ENCODE assay signal across 9 cellular contexts in the genomic region with DNA sequence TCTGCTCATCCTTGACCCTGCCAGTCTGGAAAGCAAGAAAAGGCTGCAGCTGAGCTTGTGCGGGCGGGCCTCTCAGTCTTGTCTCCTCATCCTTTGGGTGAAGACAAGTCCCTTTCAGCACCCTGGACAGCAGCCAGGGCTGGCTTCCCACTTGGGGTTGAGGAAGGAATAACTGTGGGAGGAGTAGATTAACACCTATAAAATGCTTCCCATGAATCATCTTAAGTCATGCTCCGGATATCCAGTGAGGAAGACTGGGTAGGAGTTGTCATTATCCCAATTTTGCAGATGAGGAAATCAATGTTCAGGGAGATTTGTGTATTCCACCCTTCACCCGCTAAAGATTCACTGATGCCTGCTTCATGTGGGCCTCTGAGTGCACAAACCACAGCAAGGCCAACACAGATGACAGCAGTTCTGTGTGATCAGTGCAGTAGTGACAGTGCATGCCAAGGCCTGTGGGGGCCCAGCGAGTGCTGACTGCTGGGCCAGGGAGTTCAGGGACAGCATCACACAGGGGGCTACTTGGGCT. TPM values are rescaled to one million over a fixed set of nuclear protein-coding genes. Genes with fewer than 3 reads are reported as not detected.
DNase-seq lines count a peak whose midpoint lies in the region; ATAC-seq, FAIRE-seq and TF ChIP-seq lines count a peak whose summit lies in the region.
"Had no signal": no experiment of that assay in that cellular context is flagged by ENCODE, and none has a peak within 500 bp of the region (broad histone marks: within the 10 kb centered on the region; RNA-seq: fewer than 3 reads in every experiment).

No MANE protein-coding gene starts in this region.

- no peak for TF ChIP-seq CTCF in PC-3 (conservative IDR thresholded peaks at IDR 0.05; ENCODE audit: low read depth, low read length)
- TF ChIP-seq CTCF in GM12878 (IDR thresholded peaks at IDR 0.05 in 2 of 3, conservative IDR thresholded peaks at IDR 0.05 in 1 of 3; ENCODE audit: control insufficient read depth in 2 of 3, extremely low read depth in 1 of 3, insufficient read depth in 1 of 3, low read depth in 3 of 3, low read length in 3 of 3): no peak
- TF ChIP-seq CTCF in keratinocyte (optimal IDR thresholded peaks at IDR 0.05 in 1 of 3, IDR thresholded peaks at IDR 0.05 in 1 of 3, conservative IDR thresholded peaks at IDR 0.05 in 1 of 3; ENCODE audit: extremely low read depth in 1 of 3, insufficient read depth in 2 of 3, low read length in 3 of 3): no peak
- TF ChIP-seq CTCF in thyroid gland (IDR thresholded peaks at IDR 0.05): no peak

- H3K9me3 ChIP-seq in GM23248 (ENCODE audit: low read depth) (no peaks in the 10 kb centered on the region), PC-3 (ENCODE audit: low read length) (no peaks in the 10 kb centered on the region), GM12878 (replicated peaks; ENCODE audit: control insufficient read depth, insufficient read depth, low read length) (no peaks in the 10 kb centered on the region), keratinocyte (ENCODE audit: control insufficient read depth, low read depth, low read length) (no peaks in the 10 kb centered on the region), thyroid gland (no peaks in the 10 kb centered on the region)

- H3F3A ChIP-seq in GM23248 (ENCODE audit: insufficient read depth) (peaks cover 8% of the 10 kb centered on the region; the same call in 1 of the 2 replicates), PC-3 (ENCODE audit: low read length, unreplicated experiment) (no peaks in the 10 kb centered on the region)

- peak; percentile 88 for DNase-seq in GM23248
- peak; percentile 89 for DNase-seq in PC-3
- no peak for DNase-seq in GM12878 (ENCODE audit: low read depth, low spot score)
- peak; percentile 85 for DNase-seq in keratinocyte (ENCODE audit: low read depth, low spot score)
- DNase-seq in thyroid gland: peak; percentile 65 to 81
- no peak for DNase-seq in NCI-H748 treated with DMSO at 0.1 percent for 48 hours (lab: John Stamatoyannopoulos, UW)

- H3K79me2 ChIP-seq in GM23248 (ENCODE audit: insufficient read depth) (no peaks in the 10 kb centered on the region), PC-3 (ENCODE audit: low read length) (no peaks in the 10 kb centered on the region), GM12878 (ENCODE audit: control insufficient read depth, insufficient read depth, low read length) (no peaks in the 10 kb centered on the region), keratinocyte (ENCODE audit: control insufficient read depth, insufficient read depth, low read length) (no peaks in the 10 kb centered on the region)

- TF ChIP-seq POLR2A in GM12878 (IDR thresholded peaks at IDR 0.05; ENCODE audit: low read depth, low read length) (no peak), thyroid gland (IDR thresholded peaks at IDR 0.05) (no peak)

- 34 to 35% methylated on average over 5 of the region's 5 CpGs for WGBS in GM23248 (ENCODE audit: low coverage in 1 of 2, low lambda C conversion rate in 2 of 2, missing lambda C conversion rate in 2 of 2), 2 experiments
- 41% methylated on average over 5 of the region's 5 CpGs for WGBS in GM12878 (ENCODE audit: insufficient coverage, insufficient replicate concordance, low lambda C conversion rate, missing lambda C conversion rate)
- 60 to 66% methylated on average over 5 of the region's 5 CpGs for WGBS in thyroid gland, 2 donors

- dilution Hi-C loops in keratinocyte (cut with MboI; ENCODE audit: extremely low pct_ligation_motif_present, low sequenced_read_pairs): no loop called here

- no peaks in the 10 kb centered on the region for H3K27me3 ChIP-seq in GM23248 (replicated peaks; ENCODE audit: insufficient read depth)
- H3K27me3 ChIP-seq in PC-3 (ENCODE audit: low read length): no peaks in the 10 kb centered on the region
- H3K27me3 ChIP-seq in GM12878 (replicated peaks in 1 of 2; ENCODE audit: control insufficient read depth in 2 of 2, insufficient read depth in 2 of 2, low read length in 1 of 2): peaks cover 0 to 3% of the 10 kb centered on the region in 2 experiments; a peak in 2 of 4 replicates
- H3K27me3 ChIP-seq in keratinocyte (ENCODE audit: control insufficient read depth, extremely low read depth, insufficient read depth, low read length): peaks cover 5% of the 10 kb centered on the region
- H3K27me3 ChIP-seq in thyroid gland: no peaks in the 10 kb centered on the region

- H3K36me3 ChIP-seq in GM23248 (ENCODE audit: low read depth): no peaks in the 10 kb centered on the region
- H3K36me3 ChIP-seq in PC-3 (ENCODE audit: low read depth, low read length): no peaks in the 10 kb centered on the region
- no peaks in the 10 kb centered on the region for H3K36me3 ChIP-seq in GM12878 (ENCODE audit: control insufficient read depth in 2 of 2, insufficient read depth in 2 of 2, low read length in 1 of 2)
- no peaks in the 10 kb centered on the region for H3K36me3 ChIP-seq in keratinocyte (ENCODE audit: control insufficient read depth in 2 of 2, extremely low read depth in 1 of 2, insufficient read depth in 2 of 2, low read length in 2 of 2)
- no peaks in the 10 kb centered on the region for H3K36me3 ChIP-seq in thyroid gland

- H3K4me2 ChIP-seq in GM23248 (ENCODE audit: unreplicated experiment) (no peak overlapping the region), PC-3 (ENCODE audit: low read length) (no peak overlapping the region), GM12878 (ENCODE audit: control insufficient read depth, insufficient read depth) (no peak overlapping the region), keratinocyte (ENCODE audit: control insufficient read depth, extremely low read depth, insufficient read depth, low read depth, low read length) (no peak overlapping the region)

- SMC1A ChIA-PET in GM12878 (lab: Charles Lee; ENCODE audit: uncharacterized antibody, unreplicated experiment): no interaction called here

- H3K4me3 ChIP-seq in GM23248 (no peak overlapping the region), PC-3 (ENCODE audit: low read length) (no peak overlapping the region), GM12878 (no peak overlapping the region), keratinocyte (ENCODE audit: control insufficient read depth in 2 of 3, extremely low read depth in 1 of 3, insufficient read depth in 2 of 3, low read depth in 1 of 3, low read length in 3 of 3) (no peak overlapping the region), thyroid gland (replicated peaks in 1 of 3) (no peak overlapping the region)

- TF ChIP-seq RAD21 in GM12878 (IDR thresholded peaks at IDR 0.05; ENCODE audit: insufficient read depth, low read depth, low read length): no peak

- peak; percentile 62 for ATAC-seq in PC-3
- 0 out of 3 replicates have a peak, but pooled peaks have one; percentile 28 for ATAC-seq in GM12878
- no peak for ATAC-seq in HG03039 (IDR thresholded peaks at IDR 0.05; ENCODE audit: unreplicated experiment)
- ATAC-seq in HG03565 (IDR thresholded peaks at IDR 0.05; ENCODE audit: unreplicated experiment): no peak

- in situ Hi-C loops in GM23248 (cut with MboI) (no loop called here), GM12878 (cut with MboI) (no loop called here)

- CTCF ChIA-PET in PC-3 (lab: Charles Lee) (no interaction called here), GM12878 (lab: Yijun Ruan, JAX) (no interaction called here)

- no peak for TF ChIP-seq EP300 in GM12878 (IDR thresholded peaks at IDR 0.05; ENCODE audit: borderline replicate concordance in 1 of 2, control insufficient read depth in 1 of 2, low read depth in 2 of 2, low read length in 2 of 2)

- H3K27ac ChIP-seq in GM23248 (no peak overlapping the region), PC-3 (ENCODE audit: low read length) (no peak overlapping the region), GM12878 (ENCODE audit: control insufficient read depth, insufficient read depth) (no peak overlapping the region), keratinocyte (ENCODE audit: control insufficient read depth, insufficient read depth, low read length) (no peak overlapping the region), thyroid gland (no peak overlapping the region)
- H3K27ac ChIP-seq: epithelial cell of prostate had no signal

- no peaks in the 10 kb centered on the region for H3K9me1 ChIP-seq in keratinocyte (ENCODE audit: control insufficient read depth, extremely low read depth, insufficient read depth, low read length)

- no peak overlapping the region for H3K9ac ChIP-seq in GM23248
- no peak overlapping the region for H3K9ac ChIP-seq in PC-3 (ENCODE audit: low read length)
- H3K9ac ChIP-seq in GM12878 (ENCODE audit: control insufficient read depth, insufficient read depth, low read length): no peak overlapping the region
- H3K9ac ChIP-seq in keratinocyte (ENCODE audit: control insufficient read depth, extremely low read depth, insufficient read depth, low read length): no peak overlapping the region

- POLR2A ChIA-PET in PC-3 (lab: Charles Lee; ENCODE audit: unreplicated experiment): no interaction called here
- POLR2A ChIA-PET in GM12878 (lab: Charles Lee): no interaction called here

- H2AFZ ChIP-seq in GM23248 (no peak overlapping the region), PC-3 (ENCODE audit: low read length) (no peak overlapping the region), GM12878 (ENCODE audit: control insufficient read depth, low read depth, low read length) (no peak overlapping the region), keratinocyte (ENCODE audit: control insufficient read depth, low read length) (no peak overlapping the region)

- H4K20me1 ChIP-seq in GM23248 (ENCODE audit: insufficient read depth): no peaks in the 10 kb centered on the region
- no peaks in the 10 kb centered on the region for H4K20me1 ChIP-seq in PC-3 (ENCODE audit: low read length)
- H4K20me1 ChIP-seq in GM12878 (ENCODE audit: control insufficient read depth, insufficient read depth): no peaks in the 10 kb centered on the region; the same call in 1 of the 2 replicates
- no peaks in the 10 kb centered on the region for H4K20me1 ChIP-seq in keratinocyte (ENCODE audit: control insufficient read depth, extremely low read depth, insufficient read depth, low read length)

- H3K4me1 ChIP-seq in GM23248 (ENCODE audit: insufficient read depth) (peaks cover 7% of the 10 kb centered on the region), PC-3 (ENCODE audit: insufficient read depth, low read length) (no peaks in the 10 kb centered on the region), GM12878 (ENCODE audit: control insufficient read depth, insufficient read depth, low read length) (no peaks in the 10 kb centered on the region), keratinocyte (ENCODE audit: control insufficient read depth, extremely low read depth, insufficient read depth, low read length) (peaks cover 5% of the 10 kb centered on the region), thyroid gland (no peaks in the 10 kb centered on the region)

- intact Hi-C loops in PC-3 (cut with micrococcal nuclease): no loop called here
- intact Hi-C loops in GM12878 (cut with micrococcal nuclease; ENCODE audit: unreplicated experiment): no loop called here
- intact Hi-C loops in thyroid gland (cut with DNase I): no loop called here

- RAD21 ChIA-PET in GM12878 (lab: Charles Lee; ENCODE audit: unreplicated experiment): no interaction called here

- no peak for FAIRE-seq in GM12878 (lab: Jason Lieb, UNC)
- FAIRE-seq in keratinocyte (lab: Jason Lieb, UNC): peak; percentile 79

- H3K9me2 ChIP-seq in GM23248 (ENCODE audit: insufficient read depth) (no peaks in the 10 kb centered on the region), PC-3 (replicated peaks; ENCODE audit: low read length) (no peaks in the 10 kb centered on the region)

- no TSS peak for BruUV-seq in PC-3 (replicated peaks; lab: Mats Ljungman, UMichigan)
- BruUV-seq in GM12878 (replicated peaks; lab: Mats Ljungman, UMichigan): no TSS peak

RNA-seq across cellular contexts. Expression of gene COL16A1, which starts 20.1 kb away (rescaled TPM):
- 234 and 247 TPM in 2 replicates for total RNA-seq in GM23248 (2014; rRNA removed; shearing (Covaris generic))
- polyA plus RNA-seq in GM23248 (2016; fragmentation: Nextera tagmentation; extraction: Ambion mirVana): 67.3 and 68.7 TPM in 2 replicates
- 1.7 and 5.0 TPM in 2 replicates for total RNA-seq in PC-3 (2014; rRNA removed)
- total RNA-seq in GM12878 (2013; cell fraction: nucleolus; rRNA removed): 6.3 and 9.6 TPM in 2 replicates
- 0.60 and 0.79 TPM in 2 replicates for total RNA-seq in GM12878 (2014; rRNA removed)
- total RNA-seq in GM12878 (2014; rRNA removed; fragmentation: Illumina TruSeq; extraction: Trizol): 0.63 and 0.92 TPM in 2 replicates
- total RNA-seq in GM12878 (2021): 3.7 and 3.9 TPM in 2 replicates
- 0.12 TPM for polyA plus RNA-seq in GM12878 (2011; ENCODE audit: low read depth)
- polyA plus RNA-seq in GM12878 (2011; rRNA removed): 2.0 and 3.1 TPM in 2 replicates
- polyA plus RNA-seq in GM12878 (2011; cell fraction: cytosol; rRNA removed): 2.2 and 3.6 TPM in 2 replicates
- 30.0 and 30.6 TPM in 2 replicates for polyA plus RNA-seq in GM12878 (2011; cell fraction: nucleus; rRNA removed)
- 1.1 and 1.4 TPM in 2 replicates for polyA plus RNA-seq in GM12878 (2012)
- 0.40 and 0.65 TPM in 2 replicates for polyA plus RNA-seq in GM12878 (2014; fragmentation: Illumina TruSeq; extraction: Trizol)
- polyA plus RNA-seq in GM12878 (2014; fragmentation: Nextera tagmentation; extraction: Ambion mirVana): under 1 TPM; 0.02 to 0.04 TPM
- polyA plus RNA-seq in GM12878 (2014; rRNA removed): 1.5 and 1.6 TPM in 2 replicates
- under 1 TPM; 0.14 to 0.56 TPM for polyA plus RNA-seq in GM12878 (2016; fragmentation: Nextera tagmentation; extraction: Ambion mirVana)
- polyA minus RNA-seq in GM12878 (2011; rRNA and poly(A)+ RNA removed): 2.1 and 4.5 TPM in 2 replicates
- 0.73 and 1.1 TPM in 2 replicates for polyA minus RNA-seq in GM12878 (2011; cell fraction: cytosol; rRNA and poly(A)+ RNA removed)
- 6.5 and 7.7 TPM in 2 replicates for polyA minus RNA-seq in GM12878 (2011; cell fraction: nucleus; rRNA and poly(A)+ RNA removed)
- polyA plus RNA-seq in keratinocyte: 31.2 to 75.5 TPM (median 43.4 TPM) in 3 replicates
- 39.2 TPM for polyA plus RNA-seq in keratinocyte (2011; ENCODE audit: low read depth)
- polyA plus RNA-seq in keratinocyte (2011; cell fraction: cytosol; rRNA removed): 5.4 and 11.0 TPM in 2 replicates
- 155 and 217 TPM in 2 replicates for polyA plus RNA-seq in keratinocyte (2011; cell fraction: nucleus; rRNA removed)
- polyA plus RNA-seq in keratinocyte (2012; ENCODE audit: low replicate concordance): 49.0 and 79.2 TPM in 2 replicates
- polyA minus RNA-seq in keratinocyte: 55.1 to 84.1 TPM (median 79.1 TPM) in 3 replicates
- polyA minus RNA-seq in keratinocyte (2011; cell fraction: cytosol; rRNA and poly(A)+ RNA removed): 33.4 TPM
- polyA minus RNA-seq in keratinocyte (2011; cell fraction: nucleus; rRNA and poly(A)+ RNA removed): 157 and 192 TPM in 2 replicates
- 100 to 1,000 TPM in 2 of 4 donors, 10 to 100 TPM in 2; 61.3 to 121 (median 97.1) TPM for total RNA-seq in thyroid gland

RNA-seq across cellular contexts. Expression of gene ADGRB2, which starts 40.2 kb away (rescaled TPM):
- 3.6 and 3.9 TPM in 2 replicates for total RNA-seq in GM23248 (2014; rRNA removed; shearing (Covaris generic))
- 0.51 and 1.3 TPM in 2 replicates for polyA plus RNA-seq in GM23248 (2016; fragmentation: Nextera tagmentation; extraction: Ambion mirVana)
- 12.3 and 15.7 TPM in 2 replicates for total RNA-seq in PC-3 (2014; rRNA removed)
- total RNA-seq in GM12878 (2013; cell fraction: nucleolus; rRNA removed): 0.91 and 1.6 TPM in 2 replicates
- 0.11 TPM in 2 replicates for total RNA-seq in GM12878 (2014; rRNA removed)
- total RNA-seq in GM12878 (2014; rRNA removed; fragmentation: Illumina TruSeq; extraction: Trizol): 0.18 TPM in 1 of 2 replicates, not detected in the other
- total RNA-seq in GM12878 (2021): 0.27 and 0.33 TPM in 2 replicates
- polyA plus RNA-seq in GM12878 (2011; ENCODE audit: low read depth): not detected
- 0.13 and 0.20 TPM in 2 replicates for polyA plus RNA-seq in GM12878 (2011; rRNA removed)
- polyA plus RNA-seq in GM12878 (2011; cell fraction: cytosol; rRNA removed): 0.42 and 0.43 TPM in 2 replicates
- 3.0 and 3.2 TPM in 2 replicates for polyA plus RNA-seq in GM12878 (2011; cell fraction: nucleus; rRNA removed)
- polyA plus RNA-seq in GM12878 (2012): 0.09 and 0.18 TPM in 2 replicates
- not detected in 2 replicates for polyA plus RNA-seq in GM12878 (2014; fragmentation: Illumina TruSeq; extraction: Trizol)
- not detected for polyA plus RNA-seq in GM12878 (2014; fragmentation: Nextera tagmentation; extraction: Ambion mirVana)
- polyA plus RNA-seq in GM12878 (2014; rRNA removed): 0.06 and 0.18 TPM in 2 replicates
- under 1 TPM in 1 of 2 experiments, not detected in 1; 0.11 TPM for polyA plus RNA-seq in GM12878 (2016; fragmentation: Nextera tagmentation; extraction: Ambion mirVana)
- polyA minus RNA-seq in GM12878 (2011; rRNA and poly(A)+ RNA removed): 0.22 and 0.26 TPM in 2 replicates
- polyA minus RNA-seq in GM12878 (2011; cell fraction: cytosol; rRNA and poly(A)+ RNA removed): not detected in 2 replicates
- polyA minus RNA-seq in GM12878 (2011; cell fraction: nucleus; rRNA and poly(A)+ RNA removed): 0.29 and 0.48 TPM in 2 replicates
- polyA plus RNA-seq in keratinocyte: 0.68 to 1.6 TPM (median 0.96 TPM) in 3 replicates
- 1.3 TPM for polyA plus RNA-seq in keratinocyte (2011; ENCODE audit: low read depth)
- 0.29 and 0.51 TPM in 2 replicates for polyA plus RNA-seq in keratinocyte (2011; cell fraction: cytosol; rRNA removed)
- polyA plus RNA-seq in keratinocyte (2011; cell fraction: nucleus; rRNA removed): 2.4 and 5.0 TPM in 2 replicates
- polyA plus RNA-seq in keratinocyte (2012; ENCODE audit: low replicate concordance): 1.0 and 1.7 TPM in 2 replicates
- polyA minus RNA-seq in keratinocyte: 0.86 to 2.8 TPM (median 1.7 TPM) in 3 replicates
- polyA minus RNA-seq in keratinocyte (2011; cell fraction: cytosol; rRNA and poly(A)+ RNA removed): 2.3 TPM
- polyA minus RNA-seq in keratinocyte (2011; cell fraction: nucleus; rRNA and poly(A)+ RNA removed): 2.3 and 2.8 TPM in 2 replicates
- total RNA-seq in thyroid gland: 10 to 100 TPM in 2 of 4 donors, 1 to 10 TPM in 2; 2.4 to 14.3 (median 9.8) TPM

Comparison
In these comparisons a context has a peak if more than half of its experiments do, and no peak if none do; other contexts are left out.
1. DNase-seq: peak in GM23248 (single experiment), PC-3 (single experiment), keratinocyte (single experiment) and thyroid gland (2 of 2); none in GM12878 (single experiment) and NCI-H748 treated with DMSO at 0.1 percent for 48 hours (single experiment).
2. ATAC-seq: peak in PC-3 (single experiment) and GM12878 (single experiment); none in HG03039 (single experiment) and HG03565 (single experiment).
3. RNA of gene COL16A1, which starts 20.1 kb away (total RNA-seq): 234 to 247 TPM in GM23248 and 61.3 to 121 TPM in thyroid gland; 1.7 to 5.0 TPM in PC-3 and 0.60 to 9.6 TPM in GM12878; every median in the first group is over 4 times any median in the second.